ENCODE assay signal across 28 cellular contexts in genomic region chr1:191142748-191143147, GRCh38.
"Had no signal": no experiment of that assay in that cellular context is flagged by ENCODE, and none has a peak within 500 bp of the region (broad histone marks: within the 10 kb centered on the region; RNA-seq: fewer than 3 reads in every experiment).

No MANE protein-coding gene starts in this region.

- H3K9me3 ChIP-seq: esophagus muscularis mucosa, gastrocnemius medialis had no signal

- FAIRE-seq: astrocyte, colon had no signal

- H3K27me3 ChIP-seq: esophagus muscularis mucosa, foreskin keratinocyte, gastrocnemius medialis, heart left ventricle had no signal

- H3K4me3 ChIP-seq: esophagus muscularis mucosa, gastrocnemius medialis, heart left ventricle had no signal

- H3K4me1 ChIP-seq: esophagus muscularis mucosa, foreskin keratinocyte, gastrocnemius medialis, heart left ventricle had no signal

- DNase-seq: activated CD4-positive, alpha-beta memory T cell treated with anti-CD3 and anti-CD28 coated beads for 36 hours; activated CD4-positive, alpha-beta T cell treated with anti-CD3 and anti-CD28 coated beads for 36 hours; activated CD4-positive, alpha-beta T cell treated with anti-CD3 and anti-CD28 coated beads, Interleukin-2, amount 10 ng/mL, durations not matched to agents 24 days and 14 days; activated CD4-positive, CD25-positive, alpha-beta regulatory T cell; activated CD4-positive, CD25-positive, alpha-beta regulatory T cell treated with anti-CD3 and anti-CD28 coated beads, Interleukin-2, amount 50 U/mL, for 72 hours; activated CD8-positive, alpha-beta memory T cell treated with anti-CD3 and anti-CD28 coated beads, Interleukin-2, amount 50 U/mL, for 48 hours; activated CD8-positive, alpha-beta T cell treated with anti-CD3 and anti-CD28 coated beads, Interleukin-2, amount 10 ng/mL, durations not matched to agents 7 days and 5 days; activated gamma-delta T cell; activated naive CD4-positive, alpha-beta T cell; activated naive CD4-positive, alpha-beta T cell treated with anti-CD3 and anti-CD28 coated beads, Interleukin-2, amount 50 U/mL, for 16 hours; activated T-cell treated with anti-CD3 and anti-CD28 coated beads for 4 hours; activated T-cell treated with anti-CD3 and anti-CD28 coated beads, Interleukin-2, amount 50 U/mL, for 24 hours; activated T-cell treated with anti-CD3 and anti-CD28 coated beads, Interleukin-2, amount 50 U/mL, for 72 hours; amniotic stem cell; anterior cingulate cortex; caudate nucleus; cortex of kidney; dermis blood vessel endothelial cell; effector CD4-positive, alpha-beta T cell; effector memory CD8-positive, alpha-beta T cell; foreskin keratinocyte; gastrocnemius medialis; glutamatergic neuron; heart left ventricle; T-helper 2 cell had no signal

- H3K36me3 ChIP-seq: esophagus muscularis mucosa, gastrocnemius medialis, heart left ventricle had no signal

- H3K27ac ChIP-seq: esophagus muscularis mucosa, foreskin keratinocyte, gastrocnemius medialis, heart left ventricle had no signal

- ATAC-seq: activated CD4-positive, alpha-beta T cell treated with anti-CD3 and anti-CD28 coated beads for 36 hours; activated CD8-positive, alpha-beta T cell treated with anti-CD3 and anti-CD28 coated beads, Interleukin-2, amount 10 ng/mL, durations not matched to agents 7 days and 5 days; activated T-cell treated with anti-CD3 and anti-CD28 coated beads, Interleukin-2, amount 50 U/mL, for 72 hours; effector memory CD8-positive, alpha-beta T cell; foreskin keratinocyte; gastrocnemius medialis; heart left ventricle had no signal
